In the genomic region with DNA sequence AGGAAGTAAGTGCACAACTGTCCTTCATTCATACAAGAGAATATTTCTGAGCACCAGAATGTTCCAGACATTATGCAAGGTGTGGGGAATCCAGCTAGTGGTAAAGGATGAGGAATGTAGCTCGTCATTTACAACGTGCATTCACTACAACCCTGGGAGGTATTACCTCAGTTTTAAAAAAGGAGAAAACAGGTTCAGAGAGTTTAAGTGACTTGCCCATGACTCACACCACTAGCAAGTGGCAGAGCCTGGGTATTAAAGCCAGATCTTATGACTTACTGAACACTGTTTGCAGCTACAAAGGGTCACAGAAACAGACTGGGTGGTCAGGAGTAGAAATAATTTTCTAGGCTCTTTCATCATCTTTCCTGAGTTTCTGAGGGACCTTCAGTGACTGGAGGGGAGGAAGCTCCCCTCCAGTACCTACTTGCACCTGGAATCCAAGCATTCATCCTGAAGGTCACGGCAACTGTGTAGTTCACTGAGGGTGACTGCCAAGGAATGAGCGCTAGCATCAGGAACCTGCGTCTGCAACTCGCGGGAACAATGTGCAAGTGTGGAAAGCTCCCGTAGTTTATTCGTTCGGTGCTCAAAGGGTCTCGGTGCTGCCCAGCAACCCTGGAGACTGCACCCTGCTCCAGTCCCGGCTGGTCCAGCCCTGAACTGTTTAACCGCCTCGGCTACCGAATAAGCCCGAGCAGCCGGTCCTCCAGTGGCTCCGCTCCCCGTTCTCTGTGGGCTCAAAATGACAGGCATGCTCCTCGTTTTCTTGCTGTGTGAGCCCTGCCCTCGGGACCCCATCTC, we compare ENCODE assay signal across 8 cellular contexts. TPM values are rescaled to one million over a fixed set of nuclear protein-coding genes. Genes with fewer than 3 reads are reported as not detected.
A peak's percentile ranks its signal among the peaks of the same experiment; 100 is the strongest.
DNase-seq lines count a peak whose midpoint lies in the region; ATAC-seq and TF ChIP-seq lines count a peak whose summit lies in the region.

No MANE protein-coding gene starts in this region.

- no peak for TF ChIP-seq EP300 in ovary (IDR thresholded peaks at IDR 0.05)

- H3K27me3 ChIP-seq in ACC112 (ENCODE audit: insufficient read depth, low read length): no peaks in the 10 kb centered on the region
- H3K27me3 ChIP-seq in ovary: no peaks in the 10 kb centered on the region

- H3K4me3 ChIP-seq in ACC112 (ENCODE audit: low read depth, low read length) (peak overlapping the region; percentile 90), ovary (peak overlapping the region; percentile 79)

- peaks cover 21% of the 10 kb centered on the region for H3K4me1 ChIP-seq in ACC112 (ENCODE audit: control insufficient read depth, insufficient read depth, low read length, unreplicated experiment)
- H3K4me1 ChIP-seq in ovary (ENCODE audit: insufficient read depth): peaks cover 8% of the 10 kb centered on the region

- DNase-seq in fibroblast of the conjunctiva (ENCODE audit: low read depth): peak; percentile 41
- peak in 2 of 5 donors; percentile 9 to 15 for DNase-seq in ovary
- DNase-seq in NCI-H1694 treated with DMSO at 0.1 percent for 48 hours (lab: John Stamatoyannopoulos, UW): no peak
- DNase-seq in NCI-H1105 (lab: John Stamatoyannopoulos, UW): no peak

- no peaks in the 10 kb centered on the region for H3K9me3 ChIP-seq in ovary

- 2 to 4% (median 3%) methylated on average over 21 of the region's 21 CpGs for WGBS in ovary, 3 donors

- H3K27ac ChIP-seq in ACC112 (ENCODE audit: low read depth, low read length) (peak overlapping the region; percentile 84), ovary (peak overlapping the region in 1 of 2 donors; percentile 77)

- ATAC-seq in GM18508 (IDR thresholded peaks at IDR 0.05; ENCODE audit: insufficient read depth, unreplicated experiment) (peak; percentile 10), HG03097 (IDR thresholded peaks at IDR 0.05; ENCODE audit: low FRiP score, unreplicated experiment) (peak; percentile 15), SK-N-SH treated with all-trans-retinoic acid at 6 μM for 48 hours (peak; percentile 74)

- peaks cover 12% of the 10 kb centered on the region for H3K79me2 ChIP-seq in ACC112 (ENCODE audit: control insufficient read depth, insufficient read depth, low read length, unreplicated experiment)

- TF ChIP-seq CTCF in ovary (IDR thresholded peaks at IDR 0.05): no peak

- H3K36me3 ChIP-seq in ACC112 (ENCODE audit: insufficient read depth, low read length) (0 out of 2 replicates have a peak, but pooled peaks cover 15% of the 10 kb centered on the region), ovary (no peaks in the 10 kb centered on the region)

- H2AFZ ChIP-seq in ACC112 (ENCODE audit: low read length, unreplicated experiment): no peak overlapping the region

- no peak for TF ChIP-seq POLR2A in ovary (IDR thresholded peaks at IDR 0.05)

- intact Hi-C loops in ovary (cut with DNase I): no loop called here

TF ChIP-seq in SK-N-SH treated with all-trans-retinoic acid at 6 μM for 48 hours, 23 proteins besides CTCF, POLR2A, EP300 and RAD21 (continues in another document):
- TF ChIP-seq, protein P1, sequence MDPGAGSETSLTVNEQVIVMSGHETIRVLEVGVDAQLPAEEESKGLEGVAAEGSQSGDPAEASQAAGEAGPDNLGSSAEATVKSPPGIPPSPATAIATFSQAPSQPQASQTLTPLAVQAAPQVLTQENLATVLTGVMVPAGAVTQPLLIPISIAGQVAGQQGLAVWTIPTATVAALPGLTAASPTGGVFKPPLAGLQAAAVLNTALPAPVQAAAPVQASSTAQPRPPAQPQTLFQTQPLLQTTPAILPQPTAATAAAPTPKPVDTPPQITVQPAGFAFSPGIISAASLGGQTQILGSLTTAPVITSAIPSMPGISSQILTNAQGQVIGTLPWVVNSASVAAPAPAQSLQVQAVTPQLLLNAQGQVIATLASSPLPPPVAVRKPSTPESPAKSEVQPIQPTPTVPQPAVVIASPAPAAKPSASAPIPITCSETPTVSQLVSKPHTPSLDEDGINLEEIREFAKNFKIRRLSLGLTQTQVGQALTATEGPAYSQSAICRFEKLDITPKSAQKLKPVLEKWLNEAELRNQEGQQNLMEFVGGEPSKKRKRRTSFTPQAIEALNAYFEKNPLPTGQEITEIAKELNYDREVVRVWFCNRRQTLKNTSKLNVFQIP (CRISPR knock-in tag; IDR thresholded peaks at IDR 0.05; ENCODE audit: borderline replicate concordance, low read depth): no peak
- TF ChIP-seq ZNF565 (CRISPR knock-in tag; conservative IDR thresholded peaks at IDR 0.05; ENCODE audit: low read depth): 0 out of 2 replicates have a peak, but pooled peaks have one; percentile 37
- TF ChIP-seq ESRRG (CRISPR knock-in tag; IDR thresholded peaks at IDR 0.05): 0 out of 2 replicates have a peak, but pooled peaks have one; percentile 3
- TF ChIP-seq, protein P2, sequence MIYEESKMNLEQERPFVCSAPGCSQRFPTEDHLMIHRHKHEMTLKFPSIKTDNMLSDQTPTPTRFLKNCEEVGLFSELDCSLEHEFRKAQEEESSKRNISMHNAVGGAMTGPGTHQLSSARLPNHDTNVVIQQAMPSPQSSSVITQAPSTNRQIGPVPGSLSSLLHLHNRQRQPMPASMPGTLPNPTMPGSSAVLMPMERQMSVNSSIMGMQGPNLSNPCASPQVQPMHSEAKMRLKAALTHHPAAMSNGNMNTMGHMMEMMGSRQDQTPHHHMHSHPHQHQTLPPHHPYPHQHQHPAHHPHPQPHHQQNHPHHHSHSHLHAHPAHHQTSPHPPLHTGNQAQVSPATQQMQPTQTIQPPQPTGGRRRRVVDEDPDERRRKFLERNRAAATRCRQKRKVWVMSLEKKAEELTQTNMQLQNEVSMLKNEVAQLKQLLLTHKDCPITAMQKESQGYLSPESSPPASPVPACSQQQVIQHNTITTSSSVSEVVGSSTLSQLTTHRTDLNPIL (CRISPR knock-in tag; IDR thresholded peaks at IDR 0.05; ENCODE audit: low read depth): peak; percentile 85
- TF ChIP-seq PPARA (CRISPR knock-in tag; IDR thresholded peaks at IDR 0.05; ENCODE audit: borderline replicate concordance): no peak
- TF ChIP-seq, protein P3, sequence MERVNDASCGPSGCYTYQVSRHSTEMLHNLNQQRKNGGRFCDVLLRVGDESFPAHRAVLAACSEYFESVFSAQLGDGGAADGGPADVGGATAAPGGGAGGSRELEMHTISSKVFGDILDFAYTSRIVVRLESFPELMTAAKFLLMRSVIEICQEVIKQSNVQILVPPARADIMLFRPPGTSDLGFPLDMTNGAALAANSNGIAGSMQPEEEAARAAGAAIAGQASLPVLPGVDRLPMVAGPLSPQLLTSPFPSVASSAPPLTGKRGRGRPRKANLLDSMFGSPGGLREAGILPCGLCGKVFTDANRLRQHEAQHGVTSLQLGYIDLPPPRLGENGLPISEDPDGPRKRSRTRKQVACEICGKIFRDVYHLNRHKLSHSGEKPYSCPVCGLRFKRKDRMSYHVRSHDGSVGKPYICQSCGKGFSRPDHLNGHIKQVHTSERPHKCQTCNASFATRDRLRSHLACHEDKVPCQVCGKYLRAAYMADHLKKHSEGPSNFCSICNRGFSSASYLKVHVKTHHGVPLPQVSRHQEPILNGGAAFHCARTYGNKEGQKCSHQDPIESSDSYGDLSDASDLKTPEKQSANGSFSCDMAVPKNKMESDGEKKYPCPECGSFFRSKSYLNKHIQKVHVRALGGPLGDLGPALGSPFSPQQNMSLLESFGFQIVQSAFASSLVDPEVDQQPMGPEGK (CRISPR knock-in tag; IDR thresholded peaks at IDR 0.05; ENCODE audit: borderline replicate concordance): no peak
- no peak for TF ChIP-seq ZC3H10 (CRISPR knock-in tag; IDR thresholded peaks at IDR 0.05)
- TF ChIP-seq GLIS3 (CRISPR knock-in tag; IDR thresholded peaks at IDR 0.05): no peak
- no peak for TF ChIP-seq SNAI2 (CRISPR knock-in tag; IDR thresholded peaks at IDR 0.05)
- TF ChIP-seq ZNF8 (CRISPR knock-in tag; IDR thresholded peaks at IDR 0.05): no peak
- peak; percentile 71 for TF ChIP-seq ISL1 (CRISPR knock-in tag; IDR thresholded peaks at IDR 0.05)
- TF ChIP-seq TCF4 (CRISPR knock-in tag; IDR thresholded peaks at IDR 0.05; ENCODE audit: borderline replicate concordance): no peak
- TF ChIP-seq, protein P4, sequence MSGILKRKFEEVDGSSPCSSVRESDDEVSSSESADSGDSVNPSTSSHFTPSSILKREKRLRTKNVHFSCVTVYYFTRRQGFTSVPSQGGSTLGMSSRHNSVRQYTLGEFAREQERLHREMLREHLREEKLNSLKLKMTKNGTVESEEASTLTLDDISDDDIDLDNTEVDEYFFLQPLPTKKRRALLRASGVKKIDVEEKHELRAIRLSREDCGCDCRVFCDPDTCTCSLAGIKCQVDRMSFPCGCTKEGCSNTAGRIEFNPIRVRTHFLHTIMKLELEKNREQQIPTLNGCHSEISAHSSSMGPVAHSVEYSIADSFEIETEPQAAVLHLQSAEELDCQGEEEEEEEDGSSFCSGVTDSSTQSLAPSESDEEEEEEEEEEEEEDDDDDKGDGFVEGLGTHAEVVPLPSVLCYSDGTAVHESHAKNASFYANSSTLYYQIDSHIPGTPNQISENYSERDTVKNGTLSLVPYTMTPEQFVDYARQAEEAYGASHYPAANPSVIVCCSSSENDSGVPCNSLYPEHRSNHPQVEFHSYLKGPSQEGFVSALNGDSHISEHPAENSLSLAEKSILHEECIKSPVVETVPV (CRISPR knock-in tag; IDR thresholded peaks at IDR 0.05): no peak
- peak; percentile 48; the same call in 1 of the 2 replicates for TF ChIP-seq TOX (CRISPR knock-in tag; IDR thresholded peaks at IDR 0.05; ENCODE audit: borderline replicate concordance)

RNA-seq across cellular contexts. Expression of a gene that starts 0.6 kb away (rescaled TPM):
- 1 to 10 TPM; 3.2 to 8.8 (median 6.5) TPM for total RNA-seq in ovary
- polyA plus RNA-seq in ovary: 1 to 10 TPM; 5.8 to 6.1 TPM

RNA-seq across cellular contexts. Expression of a gene that starts 0.7 kb away (rescaled TPM):
- total RNA-seq in ovary: 10 to 100 TPM; 15.1 to 24.3 (median 21.4) TPM
- polyA plus RNA-seq in ovary: 10 to 100 TPM; 20.4 to 48.3 TPM

RNA-seq across cellular contexts. Expression of a gene that starts 35.2 kb away (rescaled TPM):
- total RNA-seq in ovary: 10 to 100 TPM; 20.4 to 29.2 (median 24.5) TPM
- 10 to 100 TPM; 22.1 to 37.7 TPM for polyA plus RNA-seq in ovary

RNA-seq across cellular contexts. Expression of a gene that starts 35.5 kb away (rescaled TPM):
- 10 to 100 TPM; 15.0 to 19.2 (median 16.2) TPM for total RNA-seq in ovary
- polyA plus RNA-seq in ovary: 10 to 100 TPM; 14.6 to 22.0 TPM

RNA-seq across cellular contexts. Expression of a gene that starts 45.3 kb away (rescaled TPM):
- total RNA-seq in ovary: 10 to 100 TPM; 40.2 to 69.3 (median 53.4) TPM
- polyA plus RNA-seq in ovary: 10 to 100 TPM; 28.8 to 79.7 TPM

Comparison
In these comparisons a context has a peak if more than half of its experiments do, and no peak if none do; other contexts are left out.
1. ATAC-seq: peak in every context shown above with its lines; median percentile 74 in SK-N-SH treated with all-trans-retinoic acid at 6 μM for 48 hours; 15 in HG03097; 10 in GM18508.